ENCODE assay signal across 15 cellular contexts in genomic region chr15:78621810-78622402, GRCh38. TPM values are rescaled to one million over a fixed set of nuclear protein-coding genes. Genes with fewer than 3 reads are reported as not detected.
"Had no signal": no experiment of that assay in that cellular context is flagged by ENCODE, and none has a peak within 500 bp of the region (broad histone marks: within the 10 kb centered on the region; RNA-seq: fewer than 3 reads in every experiment).

No MANE protein-coding gene starts in this region.

- H3K36me3 Mint-ChIP-seq: activated naive CD4-positive, alpha-beta T cell treated with anti-CD3 and anti-CD28 coated beads, Interleukin-2, amount 50 U/mL, for 72 hours had no signal

- DNase-seq: activated CD4-positive, alpha-beta T cell treated with anti-CD3 and anti-CD28 coated beads, Interleukin-2, amount 50 U/mL, for 1 hour; activated effector memory CD4-positive, alpha-beta T cell treated with anti-CD3 and anti-CD28 coated beads, Interleukin-2, amount 50 U/mL, for 16 hours; activated T-cell treated with anti-CD3 and anti-CD28 coated beads, Interleukin-2, amount 50 U/mL, for 1 hour; cerebellar nuclear complex; effector memory CD8-positive, alpha-beta T cell; hippocampal formation; kidney glomerular epithelial cell; stimulated activated CD4-positive, alpha-beta T cell treated with anti-CD3 and anti-CD28 coated beads, Interleukin-12 subunit alpha, Interleukin-12 subunit beta, amount 100 ng/mL, for 4 hours; stimulated activated CD4-positive, alpha-beta T cell treated with anti-CD3 and anti-CD28 coated beads, Interleukin-2, amount 100 ng/mL, for 48 hours; stimulated activated naive CD8-positive, alpha-beta T cell treated with anti-CD3 and anti-CD28 coated beads, Interleukin-15, Interleukin-2, amounts not matched to agents 100 U/mL and 50 U/mL, for 24 hours; T-helper 17 cell had no signal

- H3K9me3 Mint-ChIP-seq: activated naive CD4-positive, alpha-beta T cell treated with anti-CD3 and anti-CD28 coated beads, Interleukin-2, amount 50 U/mL, for 72 hours; dendritic cell treated with granulocyte-macrophage colony-stimulating factor and Interleukin-4, amounts not matched to agents 40 ng/mL and 50 ng/mL, for 4 days; effector memory CD8-positive, alpha-beta T cell had no signal

- ATAC-seq: activated naive CD4-positive, alpha-beta T cell treated with anti-CD3 and anti-CD28 coated beads, Interleukin-2, amount 50 U/mL, for 72 hours; effector memory CD8-positive, alpha-beta T cell; stimulated activated naive CD8-positive, alpha-beta T cell treated with anti-CD3 and anti-CD28 coated beads, Interleukin-15, Interleukin-2, amounts not matched to agents 100 U/mL and 50 U/mL, for 24 hours; T-helper 17 cell had no signal

- H3K27ac Mint-ChIP-seq: activated naive CD4-positive, alpha-beta T cell treated with anti-CD3 and anti-CD28 coated beads, Interleukin-2, amount 50 U/mL, for 72 hours; dendritic cell treated with granulocyte-macrophage colony-stimulating factor and Interleukin-4, amounts not matched to agents 40 ng/mL and 50 ng/mL, for 4 days; effector memory CD8-positive, alpha-beta T cell; T-helper 17 cell had no signal

- H3K4me3 Mint-ChIP-seq: dendritic cell treated with granulocyte-macrophage colony-stimulating factor and Interleukin-4, amounts not matched to agents 40 ng/mL and 50 ng/mL, for 4 days; effector memory CD8-positive, alpha-beta T cell had no signal

RNA-seq across cellular contexts. Expression of gene CHRNA3, which starts 1.1 kb away (rescaled TPM):
- total RNA-seq: activated naive CD4-positive, alpha-beta T cell treated with anti-CD3 and anti-CD28 coated beads, Interleukin-2, amount 50 U/mL, for 72 hours; liver; T-helper 17 cell had no signal

RNA-seq across cellular contexts. Expression of gene CHRNB4, which starts 19.1 kb away (rescaled TPM):
- total RNA-seq: activated naive CD4-positive, alpha-beta T cell treated with anti-CD3 and anti-CD28 coated beads, Interleukin-2, amount 50 U/mL, for 72 hours; liver; myocyte; T-helper 17 cell had no signal
